Comparison of ENCODE assay signal across 10 cellular contexts in the genomic region with DNA sequence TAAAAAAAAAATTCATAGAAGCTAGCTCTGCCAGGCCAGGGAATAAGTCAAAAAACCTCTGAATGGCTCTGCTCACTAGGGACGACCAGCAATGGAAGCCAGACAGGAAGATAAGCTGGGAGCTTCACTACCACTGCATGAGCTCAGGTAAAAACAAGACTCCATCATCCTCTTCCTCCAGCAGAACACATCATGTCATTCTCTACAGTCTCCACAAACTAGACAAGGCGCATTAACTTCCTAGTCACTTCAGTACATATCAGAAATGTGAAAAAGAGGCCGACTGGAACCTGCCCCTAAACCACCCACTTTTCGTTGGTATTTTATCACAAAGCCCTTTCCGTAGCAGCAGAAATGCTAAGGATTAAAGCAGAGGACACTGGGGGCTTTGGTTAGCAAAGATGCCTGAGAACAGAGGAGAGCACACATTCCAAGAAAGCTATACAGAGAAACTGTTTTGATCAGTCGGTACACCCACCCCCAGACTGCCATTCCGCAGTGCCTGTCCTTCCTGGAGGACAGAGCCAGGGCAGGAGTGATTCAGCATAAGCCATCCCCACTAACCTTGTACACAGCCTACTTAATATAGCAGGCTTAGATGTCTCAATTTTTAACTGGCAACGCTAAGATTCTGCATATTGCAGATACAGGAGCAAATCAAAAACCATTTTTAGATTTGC. TPM values are rescaled to one million over a fixed set of nuclear protein-coding genes. Genes with fewer than 3 reads are reported as not detected.
DNase-seq lines count a peak whose midpoint lies in the region; ATAC-seq and TF ChIP-seq lines count a peak whose summit lies in the region.
"Had no signal": no experiment of that assay in that cellular context is flagged by ENCODE, and none has a peak within 500 bp of the region (broad histone marks: within the 10 kb centered on the region; RNA-seq: fewer than 3 reads in every experiment).

No MANE protein-coding gene starts in this region.

- H3K4me2 ChIP-seq in H9 (ENCODE audit: insufficient read depth, insufficient read length, low read length): no peak overlapping the region

- no peak overlapping the region for H3K18ac ChIP-seq in H9 (ENCODE audit: insufficient read length, low read depth, low read length)

- H3K14ac ChIP-seq in H9 (ENCODE audit: insufficient read depth, low read length): no peak overlapping the region

- no peak overlapping the region for H3T11ph ChIP-seq in H9 (ENCODE audit: low read length)

- no peaks in the 10 kb centered on the region for H4K20me1 ChIP-seq in H9 (ENCODE audit: control insufficient read depth, insufficient read depth, insufficient read length)

- H3K27me3 ChIP-seq in H9 (ENCODE audit: insufficient read depth, low read length): no peaks in the 10 kb centered on the region
- no peaks in the 10 kb centered on the region for H3K27me3 ChIP-seq in psoas muscle (ENCODE audit: insufficient read depth in 3 of 3, low read length in 2 of 3)

- TF ChIP-seq CTCF in H9 (conservative IDR thresholded peaks at IDR 0.05) (no peak), psoas muscle (IDR thresholded peaks at IDR 0.05) (no peak)

- H3K4me1 ChIP-seq in H9 (ENCODE audit: insufficient read depth, low read length) (no peaks in the 10 kb centered on the region), psoas muscle (peaks cover 74% of the 10 kb centered on the region)

- ATAC-seq in activated T-helper 17 cell treated with anti-CD3 and anti-CD28 coated beads, Interleukin-2, amount 50 U/mL, for 72 hours (replicated peaks): peak; percentile 16
- ATAC-seq in Right ventricle myocardium superior (ENCODE audit: poor library complexity) (peak; percentile 76), psoas muscle (peak; percentile 84 to 90 (median 88))
- ATAC-seq: stimulated activated naive B cell treated with anti-CD40 and anti-IgM and Interleukin-4, amounts not matched to agents 10 μg/mL and 1 μg/mL and 100 μg/mL, for 72 hours had no signal

- no peak overlapping the region for H3K56ac ChIP-seq in H9 (ENCODE audit: insufficient read length, low read depth, low read length)

- H4K8ac ChIP-seq in H9 (replicated peaks; ENCODE audit: insufficient read length, low read depth, low read length): no peak overlapping the region

- no peak overlapping the region for H2AFZ ChIP-seq in H9 (ENCODE audit: low read length)

- no peak overlapping the region for H3K9ac ChIP-seq in H9 (ENCODE audit: extremely low read depth, insufficient read length, low read length)

- no peaks in the 10 kb centered on the region for H3K79me2 ChIP-seq in H9 (ENCODE audit: insufficient read depth, low read length)

- H2BK5ac ChIP-seq in H9 (ENCODE audit: insufficient read length, low read length): no peak overlapping the region

- no peaks in the 10 kb centered on the region for H3K36me3 ChIP-seq in psoas muscle (ENCODE audit: insufficient read depth in 1 of 2, low read depth in 1 of 2)
- H3K36me3 ChIP-seq: WERI-Rb-1 had no signal

- no peak overlapping the region for H2BK20ac ChIP-seq in H9 (ENCODE audit: low read depth, low read length, poor library complexity, severe bottlenecking)

- H2BK15ac ChIP-seq in H9 (ENCODE audit: low read depth, low read length): no peak overlapping the region

- H3K23ac ChIP-seq in H9 (ENCODE audit: insufficient read length, low read depth, low read length): no peak overlapping the region

- peak overlapping the region in 2 of 3 experiments; percentile 30 to 46; a peak in 5 of 7 replicates for H3K27ac Mint-ChIP-seq in H9
- H3K27ac Mint-ChIP-seq in activated T-helper 17 cell treated with anti-CD3 and anti-CD28 coated beads, Interleukin-2, amount 50 U/mL, for 72 hours: peak overlapping the region; percentile 36
- H3K27ac Mint-ChIP-seq: stimulated activated naive B cell treated with anti-CD40 and anti-IgM and Interleukin-4, amounts not matched to agents 10 μg/mL and 1 μg/mL and 100 μg/mL, for 72 hours had no signal

- no peak overlapping the region for H2BK120ac ChIP-seq in H9 (ENCODE audit: low read depth, low read length, poor library complexity, severe bottlenecking)

- H3K4me1 Mint-ChIP-seq in H9: peaks cover 17 to 26% of the 10 kb centered on the region in 2 experiments
- H3K4me1 Mint-ChIP-seq in activated T-helper 17 cell treated with anti-CD3 and anti-CD28 coated beads, Interleukin-2, amount 50 U/mL, for 72 hours: peaks cover 54% of the 10 kb centered on the region

- H3K9me3 ChIP-seq in H9 (ENCODE audit: control insufficient read depth, low read depth, low read length): no peaks in the 10 kb centered on the region
- H3K9me3 ChIP-seq in psoas muscle: no peaks in the 10 kb centered on the region

- no peaks in the 10 kb centered on the region for H3K27me3 Mint-ChIP-seq in H9 (ENCODE audit: low read depth)
- no peaks in the 10 kb centered on the region for H3K27me3 Mint-ChIP-seq in activated T-helper 17 cell treated with anti-CD3 and anti-CD28 coated beads, Interleukin-2, amount 50 U/mL, for 72 hours

- no peaks in the 10 kb centered on the region for H3K23me2 ChIP-seq in H9 (ENCODE audit: insufficient read length, low read depth, low read length, poor library complexity, severe bottlenecking)

- no peaks in the 10 kb centered on the region for H3K36me3 Mint-ChIP-seq in H9 (ENCODE audit: insufficient read depth in 1 of 3, low read depth in 3 of 3)
- H3K36me3 Mint-ChIP-seq in activated T-helper 17 cell treated with anti-CD3 and anti-CD28 coated beads, Interleukin-2, amount 50 U/mL, for 72 hours (ENCODE audit: low read depth): peaks cover 8% of the 10 kb centered on the region
- H3K36me3 Mint-ChIP-seq: stimulated activated naive B cell treated with anti-CD40 and anti-IgM and Interleukin-4, amounts not matched to agents 10 μg/mL and 1 μg/mL and 100 μg/mL, for 72 hours had no signal

- no peak overlapping the region for H2AK5ac ChIP-seq in H9 (ENCODE audit: insufficient read length, low read length)

- H3K4ac ChIP-seq in H9 (ENCODE audit: low read depth, low read length): no peak overlapping the region

- H3K27ac ChIP-seq in H9 (ENCODE audit: insufficient read length, low read depth, low read length): no peak overlapping the region
- peak overlapping the region; percentile 78 for H3K27ac ChIP-seq in psoas muscle
- H3K27ac ChIP-seq: WERI-Rb-1 had no signal

- H3K4me3 Mint-ChIP-seq in H9: no peak overlapping the region
- H3K4me3 Mint-ChIP-seq in activated T-helper 17 cell treated with anti-CD3 and anti-CD28 coated beads, Interleukin-2, amount 50 U/mL, for 72 hours: peak overlapping the region; percentile 44
- H3K4me3 Mint-ChIP-seq: stimulated activated naive B cell treated with anti-CD40 and anti-IgM and Interleukin-4, amounts not matched to agents 10 μg/mL and 1 μg/mL and 100 μg/mL, for 72 hours had no signal

- WGBS in H9 (ENCODE audit: extremely low coverage, insufficient read length, low lambda C conversion rate): no CpG with 5 or more reads among the region's 8 CpGs
- WGBS in psoas muscle, 3 donors: 58 to 63% (median 62%) methylated on average over 8 of the region's 8 CpGs

- no peak overlapping the region for H4K5ac ChIP-seq in H9 (ENCODE audit: insufficient read length, low read depth, low read length)

- peak overlapping the region; percentile 41 for H3K4me3 ChIP-seq in psoas muscle

- H3K79me1 ChIP-seq in H9 (ENCODE audit: insufficient read depth, low read depth, low read length, poor library complexity, severe bottlenecking): peaks cover 3% of the 10 kb centered on the region

- DNase-seq in H9 (no peak), Right ventricle myocardium superior (no peak), psoas muscle (peak in 1 of 2 donors; percentile 27), dedifferentiated amniotic fluid mesenchymal stem cell (ENCODE audit: extremely low spot score) (no peak), GOT3 (lab: John Stamatoyannopoulos, UW) (no peak)
- DNase-seq in activated effector memory CD4-positive, alpha-beta T cell treated with anti-CD3 and anti-CD28 coated beads, Interleukin-2, amount 50 U/mL, for 16 hours: no peak
- DNase-seq: NCI-H226; stimulated activated naive B cell treated with anti-CD40 and anti-IgM and Interleukin-4, amounts not matched to agents 10 μg/mL and 1 μg/mL and 100 μg/mL, for 72 hours; WERI-Rb-1 had no signal

- H2BK12ac ChIP-seq in H9 (ENCODE audit: insufficient read length, low read depth, low read length): no peak overlapping the region

- H3K9me3 Mint-ChIP-seq in H9: no peaks in the 10 kb centered on the region
- no peaks in the 10 kb centered on the region for H3K9me3 Mint-ChIP-seq in activated T-helper 17 cell treated with anti-CD3 and anti-CD28 coated beads, Interleukin-2, amount 50 U/mL, for 72 hours
- H3K9me3 Mint-ChIP-seq: stimulated activated naive B cell treated with anti-CD40 and anti-IgM and Interleukin-4, amounts not matched to agents 10 μg/mL and 1 μg/mL and 100 μg/mL, for 72 hours had no signal

- no peak overlapping the region for H4K91ac ChIP-seq in H9 (ENCODE audit: insufficient read length, low read depth, low read length)

- intact Hi-C loops in Right ventricle myocardium superior (cut with DNase I): no loop called here
- intact Hi-C loops in psoas muscle (cut with DNase I): no loop called here

RNA-seq across cellular contexts. Expression of a gene that starts 53.4 kb away (rescaled TPM):
- 29.1 and 30.6 TPM in 2 replicates for total RNA-seq in H9 (2021)
- 100 to 1,000 TPM in 1 of 2 donors, 10 to 100 TPM in 1; 94.3 to 203 TPM for total RNA-seq in activated T-helper 17 cell treated with anti-CD3 and anti-CD28 coated beads, Interleukin-2, amount 50 U/mL, for 72 hours
- 87.2 TPM for total RNA-seq in Right ventricle myocardium superior
- 10 to 100 TPM; 52.5 to 95.2 (median 65.0) TPM for total RNA-seq in psoas muscle
- 10 to 100 TPM in 2 of 3 donors, 1 to 10 TPM in 1; 7.8 to 21.9 (median 14.7) TPM for polyA plus RNA-seq in psoas muscle

Comparison
In these comparisons a context has a peak if more than half of its experiments do, and no peak if none do; other contexts are left out.
1. ATAC-seq: peak in every context shown above with its lines; median percentile 88 in psoas muscle; 76 in Right ventricle myocardium superior; 16 in activated T-helper 17 cell treated with anti-CD3 and anti-CD28 coated beads, Interleukin-2, amount 50 U/mL, for 72 hours.